ENCODE assay signal across 21 cellular contexts in the genomic region with DNA sequence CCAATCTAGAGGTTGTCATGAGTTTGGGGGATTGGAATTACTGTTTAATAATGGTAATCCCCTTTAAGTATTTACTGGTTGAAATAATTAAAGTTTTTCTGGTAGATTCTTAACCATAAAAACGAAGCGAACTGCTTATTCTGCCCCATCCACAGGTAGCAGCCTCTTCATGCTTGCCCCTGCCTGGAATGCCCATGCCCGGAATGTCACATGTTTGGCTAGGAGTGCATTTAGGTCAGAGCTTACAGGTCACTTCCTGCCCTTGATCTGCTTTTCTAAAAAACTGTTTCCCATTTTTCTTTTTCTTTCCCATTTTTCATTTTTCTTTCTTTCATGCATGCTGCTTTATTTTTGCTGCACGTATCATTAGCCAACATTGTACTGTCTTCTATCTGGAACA.
DNase-seq lines count a peak whose midpoint lies in the region; ATAC-seq and TF ChIP-seq lines count a peak whose summit lies in the region.
"Had no signal": no experiment of that assay in that cellular context is flagged by ENCODE, and none has a peak within 500 bp of the region (broad histone marks: within the 10 kb centered on the region; RNA-seq: fewer than 3 reads in every experiment).

No MANE protein-coding gene starts in this region.

- DNase-seq in HCT116 (ENCODE audit: low read depth, low spot score), result no peak
- no peak for DNase-seq in coronary artery (ENCODE audit: low spot score)
- DNase-seq in mesothelial cell of epicardium (ENCODE audit: low spot score in 2 of 2, unreplicated experiment in 2 of 2), result no peak
- no peak for DNase-seq in thyroid gland
- no peak for DNase-seq in RWPE1 (ENCODE audit: low spot score)
- DNase-seq in activated CD4-positive, alpha-beta memory T cell treated with anti-CD3 and anti-CD28 coated beads for 36 hours, result no peak
- DNase-seq: activated CD4-positive, alpha-beta T cell treated with anti-CD3 and anti-CD28 coated beads, Interleukin-2, amount 10 ng/mL, durations not matched to agents 7 days and 5 days; activated CD8-positive, alpha-beta memory T cell treated with anti-CD3 and anti-CD28 coated beads, Interleukin-2, amount 50 U/mL, for 4 hours; activated effector memory CD4-positive, alpha-beta T cell treated with Interleukin-2 at 50 U/mL for 16 hours; CD8-positive, alpha-beta memory T cell; central memory CD4-positive, alpha-beta T cell; DMS79; glutamatergic neuron; naive thymus-derived CD4-positive, alpha-beta T cell; NCI-H1436; pancreas; stimulated activated CD4-positive, alpha-beta T cell treated with anti-CD3 and anti-CD28 coated beads, Interleukin-4, amount 100 ng/mL, for 1 hour; stimulated activated naive CD8-positive, alpha-beta T cell treated with anti-CD3 and anti-CD28 coated beads, Interleukin-15, amount 100 ng/mL, for 72 hours had no signal

- intact Hi-C loops in HCT116 (cut with micrococcal nuclease), result no loop called here
- intact Hi-C loops in thyroid gland (cut with DNase I), result no loop called here
- intact Hi-C loops in activated CD4-positive, alpha-beta memory T cell treated with anti-CD3 and anti-CD28 coated beads for 36 hours (cut with micrococcal nuclease), result no loop called here

- H3K27ac ChIP-seq in HCT116 (ENCODE audit: low read depth, low read length), result peak overlapping the region; percentile 52; the same call in 1 of the 2 replicates
- H3K27ac ChIP-seq in coronary artery, result peak overlapping the region; percentile 79 to 87
- H3K27ac ChIP-seq in thyroid gland, result peak overlapping the region in 2 of 3 donors; percentile 59 to 73
- H3K27ac ChIP-seq in RWPE1, result no peak overlapping the region; the same call in 1 of the 2 replicates

- H3K4me3 Mint-ChIP-seq in mesothelial cell of epicardium, result no peak overlapping the region
- H3K4me3 Mint-ChIP-seq in activated CD4-positive, alpha-beta memory T cell treated with anti-CD3 and anti-CD28 coated beads for 36 hours, result no peak overlapping the region
- H3K4me3 Mint-ChIP-seq: activated CD4-positive, alpha-beta T cell treated with anti-CD3 and anti-CD28 coated beads, Interleukin-2, amount 10 ng/mL, durations not matched to agents 7 days and 5 days; CD8-positive, alpha-beta memory T cell; naive thymus-derived CD4-positive, alpha-beta T cell; stimulated activated naive CD8-positive, alpha-beta T cell treated with anti-CD3 and anti-CD28 coated beads, Interleukin-15, amount 100 ng/mL, for 72 hours had no signal

- CTCF ChIA-PET in HCT116 (lab: Charles Lee) (no interaction called here), RWPE1 (lab: Yijun Ruan, JAX) (no interaction called here)
- CTCF ChIA-PET in activated CD4-positive, alpha-beta memory T cell treated with anti-CD3 and anti-CD28 coated beads for 36 hours (lab: Charles Lee), result no interaction called here

- H3K36me3 Mint-ChIP-seq in mesothelial cell of epicardium, result peaks cover 52% of the 10 kb centered on the region
- no peaks in the 10 kb centered on the region for H3K36me3 Mint-ChIP-seq in activated CD4-positive, alpha-beta memory T cell treated with anti-CD3 and anti-CD28 coated beads for 36 hours
- H3K36me3 Mint-ChIP-seq: naive thymus-derived CD4-positive, alpha-beta T cell had no signal

- H3K4me1 ChIP-seq in HCT116 (ENCODE audit: control insufficient read depth in 1 of 2, insufficient read depth in 2 of 2, low read length in 2 of 2) (peaks cover 15 to 41% of the 10 kb centered on the region in 2 experiments), thyroid gland (peaks cover 9 to 17% of the 10 kb centered on the region in 2 donors)

- H3K9me3 ChIP-seq in HCT116 (ENCODE audit: control insufficient read depth in 1 of 2, insufficient read depth in 1 of 2, low read depth in 1 of 2, low read length in 2 of 2), result no peaks in the 10 kb centered on the region
- no peaks in the 10 kb centered on the region for H3K9me3 ChIP-seq in thyroid gland
- H3K9me3 ChIP-seq: pancreas had no signal

- TF ChIP-seq POLR2A in HCT116 (IDR thresholded peaks at IDR 0.05; ENCODE audit: borderline replicate concordance, extremely low read depth, insufficient read depth, insufficient read length) (no peak), thyroid gland (IDR thresholded peaks at IDR 0.05) (no peak)

- no TSS peak for BruUV-seq in HCT116 (replicated peaks; lab: Mats Ljungman, UMichigan)

- WGBS in thyroid gland, 2 donors, result 87 to 89% methylated on average over 4 of the region's 4 CpGs

- no peak overlapping the region for H3K4me3 ChIP-seq in HCT116 (replicated peaks in 1 of 2; ENCODE audit: low read depth in 1 of 2, low read length in 2 of 2)
- no peak overlapping the region for H3K4me3 ChIP-seq in coronary artery
- no peak overlapping the region for H3K4me3 ChIP-seq in thyroid gland (replicated peaks in 1 of 3)
- H3K4me3 ChIP-seq: lung, pancreas had no signal

- POLR2A ChIA-PET in HCT116 (lab: Charles Lee) (no interaction called here), RWPE1 (lab: Yijun Ruan, JAX; ENCODE audit: low non-redundant PET) (no interaction called here)
- POLR2A ChIA-PET in activated CD4-positive, alpha-beta memory T cell treated with anti-CD3 and anti-CD28 coated beads for 36 hours (lab: Charles Lee), result interaction anchor here (0.7 kb wide), 1 partner anchor 766 kb away, joined by 4 read pairs; no protein-coding TSS in a partner anchor

- ATAC-seq in HCT116 (no peak), GM18873 (IDR thresholded peaks at IDR 0.05; ENCODE audit: low FRiP score, unreplicated experiment) (no peak), GM21723 (IDR thresholded peaks at IDR 0.05; ENCODE audit: unreplicated experiment) (no peak)
- ATAC-seq: naive thymus-derived CD4-positive, alpha-beta T cell; pancreas; stimulated activated naive CD8-positive, alpha-beta T cell treated with anti-CD3 and anti-CD28 coated beads, Interleukin-15, amount 100 ng/mL, for 72 hours had no signal

- no peaks in the 10 kb centered on the region for H3K27me3 ChIP-seq in HCT116 (ENCODE audit: insufficient read depth, low read length)
- H3K27me3 ChIP-seq in thyroid gland, result no peaks in the 10 kb centered on the region
- H3K27me3 ChIP-seq: pancreas had no signal

- RAD21 ChIA-PET in HCT116 (lab: Charles Lee; ENCODE audit: low non-redundant PET in 1 of 2, low total read pairs in 2 of 2, uncharacterized antibody in 2 of 2, unreplicated experiment in 2 of 2), result no interaction called here

- no peak overlapping the region for H2AFZ ChIP-seq in HCT116 (ENCODE audit: low read depth, low read length, poor library complexity, severe bottlenecking)

- no peak for TF ChIP-seq RAD21 in HCT116 (IDR thresholded peaks at IDR 0.05; ENCODE audit: low read depth)

- H3K27ac Mint-ChIP-seq in mesothelial cell of epicardium, result peak overlapping the region; percentile 59
- no peak overlapping the region for H3K27ac Mint-ChIP-seq in activated CD4-positive, alpha-beta memory T cell treated with anti-CD3 and anti-CD28 coated beads for 36 hours
- H3K27ac Mint-ChIP-seq: activated CD4-positive, alpha-beta T cell treated with anti-CD3 and anti-CD28 coated beads, Interleukin-2, amount 10 ng/mL, durations not matched to agents 7 days and 5 days; CD8-positive, alpha-beta memory T cell; naive thymus-derived CD4-positive, alpha-beta T cell; stimulated activated naive CD8-positive, alpha-beta T cell treated with anti-CD3 and anti-CD28 coated beads, Interleukin-15, amount 100 ng/mL, for 72 hours had no signal

- no peaks in the 10 kb centered on the region for H3K27me3 Mint-ChIP-seq in mesothelial cell of epicardium (ENCODE audit: low read depth)
- peaks cover 2% of the 10 kb centered on the region for H3K27me3 Mint-ChIP-seq in activated CD4-positive, alpha-beta memory T cell treated with anti-CD3 and anti-CD28 coated beads for 36 hours
- H3K27me3 Mint-ChIP-seq: activated CD4-positive, alpha-beta T cell treated with anti-CD3 and anti-CD28 coated beads, Interleukin-2, amount 10 ng/mL, durations not matched to agents 7 days and 5 days; stimulated activated naive CD8-positive, alpha-beta T cell treated with anti-CD3 and anti-CD28 coated beads, Interleukin-15, amount 100 ng/mL, for 72 hours had no signal

- H3K36me3 ChIP-seq in HCT116 (ENCODE audit: control insufficient read depth in 1 of 2, insufficient read depth in 2 of 2, low read length in 2 of 2) (peaks cover 3 to 16% of the 10 kb centered on the region in 2 experiments; a peak in 3 of 4 replicates), thyroid gland (no peaks in the 10 kb centered on the region)

- H3K9me2 ChIP-seq in HCT116 (ENCODE audit: insufficient read depth), result no peaks in the 10 kb centered on the region

- H3K4me2 ChIP-seq in HCT116 (ENCODE audit: low read length), result peak overlapping the region; percentile 68; the same call in 1 of the 2 replicates

- peaks cover 5% of the 10 kb centered on the region for H3K4me1 Mint-ChIP-seq in mesothelial cell of epicardium
- H3K4me1 Mint-ChIP-seq in activated CD4-positive, alpha-beta memory T cell treated with anti-CD3 and anti-CD28 coated beads for 36 hours (ENCODE audit: low read depth), result peaks cover 2% of the 10 kb centered on the region
- H3K4me1 Mint-ChIP-seq: activated CD4-positive, alpha-beta T cell treated with anti-CD3 and anti-CD28 coated beads, Interleukin-2, amount 10 ng/mL, durations not matched to agents 7 days and 5 days; CD8-positive, alpha-beta memory T cell had no signal

- TF ChIP-seq CTCF in HCT116 (IDR thresholded peaks at IDR 0.05 in 2 of 3, conservative IDR thresholded peaks at IDR 0.05 in 1 of 3; ENCODE audit: borderline replicate concordance in 1 of 3, insufficient read depth in 1 of 3, low read depth in 2 of 3, low read length in 2 of 3) (no peak), coronary artery (IDR thresholded peaks at IDR 0.05) (no peak), mesothelial cell of epicardium (IDR thresholded peaks at IDR 0.05; ENCODE audit: unreplicated experiment) (no peak), thyroid gland (IDR thresholded peaks at IDR 0.05) (no peak), RWPE1 (conservative IDR thresholded peaks at IDR 0.05; ENCODE audit: low read depth) (no peak)

- H3K9ac ChIP-seq in HCT116 (ENCODE audit: low read length), result no peak overlapping the region

- H3K9me3 Mint-ChIP-seq in mesothelial cell of epicardium, result no peaks in the 10 kb centered on the region
- H3K9me3 Mint-ChIP-seq in activated CD4-positive, alpha-beta memory T cell treated with anti-CD3 and anti-CD28 coated beads for 36 hours, result no peaks in the 10 kb centered on the region
- H3K9me3 Mint-ChIP-seq: activated CD4-positive, alpha-beta T cell treated with anti-CD3 and anti-CD28 coated beads, Interleukin-2, amount 10 ng/mL, durations not matched to agents 7 days and 5 days; CD8-positive, alpha-beta memory T cell; stimulated activated naive CD8-positive, alpha-beta T cell treated with anti-CD3 and anti-CD28 coated beads, Interleukin-15, amount 100 ng/mL, for 72 hours had no signal

- peaks cover 66% of the 10 kb centered on the region for H3K79me2 ChIP-seq in HCT116 (ENCODE audit: insufficient read depth, low read length)

- H4K20me1 ChIP-seq in HCT116 (ENCODE audit: insufficient read depth), result no peaks in the 10 kb centered on the region

TF ChIP-seq in HCT116, 20 proteins besides CTCF, POLR2A, EP300 and RAD21 (continues in another document):
- TF ChIP-seq ZFX (IDR thresholded peaks at IDR 0.05) (no peak), SRF (IDR thresholded peaks at IDR 0.05; ENCODE audit: low read depth) (no peak), CEBPB (IDR thresholded peaks at IDR 0.05; ENCODE audit: low read depth) (no peak), YY1 (IDR thresholded peaks at IDR 0.05; ENCODE audit: extremely low read depth, insufficient replicate concordance, low read depth, low read length) (no peak), TCF7L2 (IDR thresholded peaks at IDR 0.05; ENCODE audit: borderline replicate concordance, extremely low read depth, insufficient read depth, insufficient read length) (no peak)
